In the genomic region with DNA sequence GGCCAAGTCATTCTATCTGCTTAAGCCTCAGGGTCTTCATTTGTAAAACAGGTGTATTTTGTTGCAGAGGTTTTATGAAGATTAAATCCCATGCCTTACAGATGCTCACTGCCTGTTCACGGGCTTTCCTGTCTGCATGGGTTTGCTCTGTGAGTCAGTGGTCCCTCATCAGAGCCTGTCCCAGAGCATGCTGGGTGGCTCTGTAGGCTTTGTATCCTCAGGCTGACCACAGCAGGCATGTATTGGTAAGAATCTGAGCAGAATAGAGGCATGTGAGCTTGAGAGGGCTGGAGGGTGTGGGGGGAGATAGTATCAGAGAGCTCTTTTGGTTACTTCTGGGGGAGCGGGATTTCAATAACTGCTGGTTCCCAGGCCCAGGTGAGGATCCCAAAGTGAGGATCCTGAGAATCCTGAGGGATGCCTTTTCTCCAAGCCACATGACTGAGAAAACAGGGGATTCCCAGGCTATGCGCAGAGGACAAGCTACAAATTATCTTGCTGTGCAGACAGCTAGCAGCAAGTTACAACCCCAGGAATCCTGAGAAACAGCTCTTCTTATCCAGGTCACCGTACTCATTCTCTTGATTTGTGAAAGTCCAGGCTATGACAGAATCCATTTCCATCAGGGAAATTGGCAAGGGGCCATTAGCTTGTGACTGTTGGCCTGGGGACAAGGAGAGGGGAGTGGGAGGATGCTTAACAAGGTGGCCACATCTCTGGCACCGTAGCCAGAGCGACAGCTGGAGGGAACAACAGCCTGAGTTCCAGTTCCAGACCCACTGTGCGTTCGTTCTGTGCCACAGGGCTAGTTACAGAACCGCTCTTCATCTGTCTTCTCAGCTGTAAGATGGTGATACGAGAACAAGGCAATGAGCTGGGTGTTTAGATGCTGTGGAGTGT, we compare ENCODE assay signal across 13 cellular contexts. TPM values are rescaled to one million over a fixed set of nuclear protein-coding genes. Genes with fewer than 3 reads are reported as not detected.
DNase-seq lines count a peak whose midpoint lies in the region; ATAC-seq and TF ChIP-seq lines count a peak whose summit lies in the region.
"Had no signal": no experiment of that assay in that cellular context is flagged by ENCODE, and none has a peak within 500 bp of the region (broad histone marks: within the 10 kb centered on the region; RNA-seq: fewer than 3 reads in every experiment).

No MANE protein-coding gene starts in this region.

- intact Hi-C loops in heart right ventricle (cut with DNase I) (no loop called here), aorta (cut with DNase I) (no loop called here)

- H3K36me3 ChIP-seq in heart right ventricle (no peaks in the 10 kb centered on the region), aorta (ENCODE audit: control insufficient read depth in 1 of 2, insufficient read depth in 2 of 2, low read length in 1 of 2) (no peaks in the 10 kb centered on the region)
- H3K36me3 ChIP-seq: colonic mucosa had no signal

- no peak overlapping the region for H3K4me3 ChIP-seq in heart right ventricle
- H3K4me3 ChIP-seq in aorta (ENCODE audit: low read length in 2 of 2) = no peak overlapping the region
- H3K4me3 ChIP-seq: colonic mucosa had no signal

- DNase-seq in activated naive CD8-positive, alpha-beta T cell treated with anti-CD3 and anti-CD28 coated beads, Interleukin-2, amount 50 U/mL, for 24 hours = no peak
- no peak for DNase-seq in activated naive CD8-positive, alpha-beta T cell treated with anti-CD3 and anti-CD28 coated beads for 36 hours
- DNase-seq in SK-N-DZ (ENCODE audit: low spot score) (peak; percentile 46), heart right ventricle (peak in 1 of 2 donors; percentile 59), aorta (peak; percentile 33 to 37), NCI-H1048 (lab: John Stamatoyannopoulos, UW) (no peak)
- no peak for DNase-seq in stimulated activated naive CD4-positive, alpha-beta T cell treated with Interleukin-2 at 50 U/mL for 16 hours (lab: John Stamatoyannopoulos, UW)
- DNase-seq: activated CD4-positive, alpha-beta T cell treated with anti-CD3 and anti-CD28 coated beads for 1 hour; colonic mucosa; Kasumi-1; stimulated activated CD8-positive, alpha-beta memory T cell treated with anti-CD3 and anti-CD28 coated beads, Interleukin-4, amount 100 ng/mL, for 48 hours; T-helper 17 cell had no signal

- H3K9me3 ChIP-seq in heart right ventricle (no peaks in the 10 kb centered on the region), aorta (ENCODE audit: control insufficient read depth, low read length) (no peaks in the 10 kb centered on the region)
- H3K9me3 ChIP-seq: colonic mucosa had no signal

- WGBS in heart right ventricle, 2 donors = 41 to 49% methylated on average over 10 of the region's 10 CpGs
- 72 to 77% methylated on average over 10 of the region's 10 CpGs for WGBS in aorta, 2 donors

- ATAC-seq in activated naive CD8-positive, alpha-beta T cell treated with anti-CD3 and anti-CD28 coated beads, Interleukin-2, amount 50 U/mL, for 24 hours = peak; percentile 28
- peak in 7 of 8 donors; percentile 38 to 65 (median 52) for ATAC-seq in heart right ventricle
- no peak for ATAC-seq in aorta (ENCODE audit: low FRiP score)
- ATAC-seq in GM18873 (IDR thresholded peaks at IDR 0.05; ENCODE audit: low FRiP score, unreplicated experiment) = no peak
- ATAC-seq: T-helper 17 cell had no signal

- no peaks in the 10 kb centered on the region for H3K9me3 Mint-ChIP-seq in activated naive CD8-positive, alpha-beta T cell treated with anti-CD3 and anti-CD28 coated beads, Interleukin-2, amount 50 U/mL, for 24 hours
- no peaks in the 10 kb centered on the region for H3K9me3 Mint-ChIP-seq in activated naive CD8-positive, alpha-beta T cell treated with anti-CD3 and anti-CD28 coated beads for 36 hours

- H3K36me3 Mint-ChIP-seq in activated naive CD8-positive, alpha-beta T cell treated with anti-CD3 and anti-CD28 coated beads, Interleukin-2, amount 50 U/mL, for 24 hours (ENCODE audit: low read depth) = no peaks in the 10 kb centered on the region
- H3K36me3 Mint-ChIP-seq in activated naive CD8-positive, alpha-beta T cell treated with anti-CD3 and anti-CD28 coated beads for 36 hours = no peaks in the 10 kb centered on the region

- H3K4me1 ChIP-seq in heart right ventricle = peaks cover 7 to 40% (median 34%) of the 10 kb centered on the region in 9 donors
- H3K4me1 ChIP-seq in aorta (ENCODE audit: control insufficient read depth in 1 of 2, insufficient read depth in 2 of 2, low read length in 2 of 2) = no peaks in the 10 kb centered on the region

- no peak overlapping the region for H3K27ac Mint-ChIP-seq in activated naive CD8-positive, alpha-beta T cell treated with anti-CD3 and anti-CD28 coated beads, Interleukin-2, amount 50 U/mL, for 24 hours
- H3K27ac Mint-ChIP-seq in activated naive CD8-positive, alpha-beta T cell treated with anti-CD3 and anti-CD28 coated beads for 36 hours = no peak overlapping the region
- H3K27ac Mint-ChIP-seq: T-helper 17 cell had no signal

- no peak for TF ChIP-seq CTCF in heart right ventricle (IDR thresholded peaks at IDR 0.05)

- H3K27me3 ChIP-seq in heart right ventricle = no peaks in the 10 kb centered on the region
- H3K27me3 ChIP-seq in aorta (ENCODE audit: control insufficient read depth in 1 of 2, insufficient read depth in 2 of 2, low read length in 1 of 2) = no peaks in the 10 kb centered on the region
- H3K27me3 ChIP-seq: colonic mucosa had no signal

- no peaks in the 10 kb centered on the region for H3K4me1 Mint-ChIP-seq in activated naive CD8-positive, alpha-beta T cell treated with anti-CD3 and anti-CD28 coated beads, Interleukin-2, amount 50 U/mL, for 24 hours
- no peaks in the 10 kb centered on the region for H3K4me1 Mint-ChIP-seq in activated naive CD8-positive, alpha-beta T cell treated with anti-CD3 and anti-CD28 coated beads for 36 hours

- H3K27me3 Mint-ChIP-seq in activated naive CD8-positive, alpha-beta T cell treated with anti-CD3 and anti-CD28 coated beads, Interleukin-2, amount 50 U/mL, for 24 hours = no peaks in the 10 kb centered on the region
- no peaks in the 10 kb centered on the region for H3K27me3 Mint-ChIP-seq in activated naive CD8-positive, alpha-beta T cell treated with anti-CD3 and anti-CD28 coated beads for 36 hours
- H3K27me3 Mint-ChIP-seq: T-helper 17 cell had no signal

- no peak overlapping the region for H3K4me3 Mint-ChIP-seq in activated naive CD8-positive, alpha-beta T cell treated with anti-CD3 and anti-CD28 coated beads, Interleukin-2, amount 50 U/mL, for 24 hours
- no peak overlapping the region for H3K4me3 Mint-ChIP-seq in activated naive CD8-positive, alpha-beta T cell treated with anti-CD3 and anti-CD28 coated beads for 36 hours
- H3K4me3 Mint-ChIP-seq: T-helper 17 cell had no signal

- H3K27ac ChIP-seq in heart right ventricle = no peak overlapping the region
- no peak overlapping the region for H3K27ac ChIP-seq in aorta (ENCODE audit: low read depth in 1 of 2, low read length in 2 of 2)
- H3K27ac ChIP-seq: colonic mucosa had no signal

RNA-seq across cellular contexts. Expression of a gene that starts 45.1 kb away (rescaled TPM):
- 1 to 10 TPM; 6.6 to 7.5 TPM for total RNA-seq in activated naive CD8-positive, alpha-beta T cell treated with anti-CD3 and anti-CD28 coated beads for 36 hours
- polyA plus RNA-seq in SK-N-DZ (2014; cell fraction: cytosol; rRNA removed) = 35.7 and 45.9 TPM in 2 replicates
- 116 and 164 TPM in 2 replicates for polyA plus RNA-seq in SK-N-DZ (2014; cell fraction: nucleus; rRNA removed)
- 10 to 100 TPM; 19.0 to 29.7 (median 25.1) TPM for total RNA-seq in heart right ventricle
- polyA plus RNA-seq in heart right ventricle = 10 to 100 TPM; 14.3 to 14.8 TPM
- total RNA-seq in aorta = 10 to 100 TPM; 28.7 to 51.3 TPM
- 10 to 100 TPM in 1 of 2 donors, 1 to 10 TPM in 1; 6.0 to 13.9 TPM for polyA plus RNA-seq in aorta

Comparison
In these comparisons a context has a peak if more than half of its experiments do, and no peak if none do; other contexts are left out.
1. ATAC-seq: peak in activated naive CD8-positive, alpha-beta T cell treated with anti-CD3 and anti-CD28 coated beads, Interleukin-2, amount 50 U/mL, for 24 hours (single experiment) and heart right ventricle (7 of 8); none in aorta (single experiment) and GM18873 (single experiment).
2. DNase-seq: peak in SK-N-DZ (single experiment) and aorta (2 of 2); none in activated naive CD8-positive, alpha-beta T cell treated with anti-CD3 and anti-CD28 coated beads, Interleukin-2, amount 50 U/mL, for 24 hours (single experiment), activated naive CD8-positive, alpha-beta T cell treated with anti-CD3 and anti-CD28 coated beads for 36 hours (single experiment), stimulated activated naive CD4-positive, alpha-beta T cell treated with Interleukin-2 at 50 U/mL for 16 hours (single experiment) and NCI-H1048 (single experiment).